In the genomic region with DNA sequence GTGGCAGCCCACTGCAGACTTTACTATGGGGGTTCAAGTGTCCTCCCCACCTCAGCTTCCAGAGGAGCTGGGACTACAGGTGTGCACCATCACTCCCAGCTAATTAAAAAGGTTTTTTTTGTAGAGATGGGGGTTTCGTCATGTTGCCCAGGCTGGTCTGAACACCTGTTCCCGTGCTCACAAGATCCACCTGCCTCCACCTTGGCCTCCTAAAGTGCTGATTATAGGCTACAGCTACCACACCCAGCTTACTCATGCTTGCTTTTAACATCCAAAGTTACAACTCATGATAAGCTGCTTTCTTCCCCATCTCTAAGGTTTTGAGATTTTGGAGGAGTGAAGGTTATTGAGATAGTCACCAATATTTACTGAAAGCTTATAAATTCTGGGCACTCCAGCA, we compare ENCODE assay signal across 11 cellular contexts. TPM values are rescaled to one million over a fixed set of nuclear protein-coding genes. Genes with fewer than 3 reads are reported as not detected.
DNase-seq lines count a peak whose midpoint lies in the region; ATAC-seq and TF ChIP-seq lines count a peak whose summit lies in the region.
"Had no signal": no experiment of that assay in that cellular context is flagged by ENCODE, and none has a peak within 500 bp of the region (broad histone marks: within the 10 kb centered on the region; RNA-seq: fewer than 3 reads in every experiment).

No MANE protein-coding gene starts in this region.

- H3K18ac ChIP-seq in mesenchymal stem cell (ENCODE audit: low read depth in 1 of 2, low read length in 2 of 2): no peak overlapping the region

- no peak overlapping the region for H3K23ac ChIP-seq in mesenchymal stem cell (ENCODE audit: low read length in 2 of 2)

- H3K36me3 ChIP-seq in BLaER1 (peaks cover 67% of the 10 kb centered on the region), DND-41 (ENCODE audit: insufficient read depth, low read length) (peaks cover 64% of the 10 kb centered on the region), mesenchymal stem cell (ENCODE audit: control insufficient read depth in 1 of 2, insufficient read depth in 2 of 2, low read depth in 1 of 2, low read length in 2 of 2) (peaks cover 25 to 39% of the 10 kb centered on the region in 2 experiments), right atrium auricular region (peaks cover 32% of the 10 kb centered on the region), heart right ventricle (peaks cover 0 to 69% (median 11%) of the 10 kb centered on the region in 9 donors)

- peaks cover 77% of the 10 kb centered on the region for H3K79me2 ChIP-seq in DND-41 (ENCODE audit: insufficient read depth, low read length)

- no peak overlapping the region for H2BK12ac ChIP-seq in mesenchymal stem cell (ENCODE audit: low read length in 2 of 2)

- H3K4me1 ChIP-seq in BLaER1: peaks cover 35% of the 10 kb centered on the region
- H3K4me1 ChIP-seq in DND-41 (ENCODE audit: insufficient read depth, low read length): peaks cover 47% of the 10 kb centered on the region
- peaks cover 20% of the 10 kb centered on the region for H3K4me1 ChIP-seq in mesenchymal stem cell (ENCODE audit: control insufficient read depth, insufficient read depth, low read depth, low read length)
- H3K4me1 ChIP-seq in right atrium auricular region: peaks cover 0 to 36% of the 10 kb centered on the region in 2 donors
- H3K4me1 ChIP-seq in heart right ventricle: peaks cover 4 to 44% (median 32%) of the 10 kb centered on the region in 9 donors

- H3K4me2 ChIP-seq in BLaER1: peak overlapping the region; percentile 95
- H3K4me2 ChIP-seq in DND-41 (ENCODE audit: insufficient read depth, low read length): peak overlapping the region; percentile 82; the same call in 1 of the 2 replicates
- H3K4me2 ChIP-seq in mesenchymal stem cell (ENCODE audit: low read length, poor library complexity, severe bottlenecking): no peak overlapping the region

- no peak overlapping the region for H2BK120ac ChIP-seq in mesenchymal stem cell (ENCODE audit: low read depth, low read length)

- peaks cover 16% of the 10 kb centered on the region for H3K79me1 ChIP-seq in mesenchymal stem cell (replicated peaks; ENCODE audit: low read length, poor library complexity, severe bottlenecking)

- H2AFZ ChIP-seq in DND-41 (ENCODE audit: low read depth, low read length) (no peak overlapping the region), mesenchymal stem cell (ENCODE audit: low read depth, low read length) (no peak overlapping the region)

- POLR2A ChIA-PET in activated CD8-positive, alpha-beta T cell treated with anti-CD3 and anti-CD28 coated beads for 36 hours (lab: Charles Lee): interaction anchor here (1.0 to 4.4 kb wide), 5 partner anchors 12 to 69 kb away, joined by 3 to 40 read pairs (median 5); a partner anchor contains a TSS

- ATAC-seq in DND-41 (ENCODE audit: insufficient read depth, low read depth) (no peak), HG02642 (IDR thresholded peaks at IDR 0.05; ENCODE audit: poor library complexity, unreplicated experiment) (no peak), HG02759 (IDR thresholded peaks at IDR 0.05; ENCODE audit: unreplicated experiment) (no peak), heart right ventricle (no peak)
- no peak for ATAC-seq in activated CD8-positive, alpha-beta T cell treated with anti-CD3 and anti-CD28 coated beads for 36 hours
- ATAC-seq: activated CD4-positive, CD25-positive, alpha-beta regulatory T cell treated with anti-CD3 and anti-CD28 coated beads, Interleukin-2, amount 50 U/mL, for 24 hours had no signal

- H3K4me3 ChIP-seq in BLaER1 (0 out of 2 replicates have a peak overlapping the region, but pooled peaks have one; percentile 80), DND-41 (ENCODE audit: low read depth in 1 of 2, low read length in 2 of 2) (no peak overlapping the region), mesenchymal stem cell (ENCODE audit: insufficient read depth in 1 of 2, low read depth in 1 of 2, low read length in 2 of 2) (no peak overlapping the region), right atrium auricular region (no peak overlapping the region), heart right ventricle (no peak overlapping the region)

- no peaks in the 10 kb centered on the region for H3K9me3 ChIP-seq in BLaER1
- H3K9me3 ChIP-seq in DND-41 (ENCODE audit: insufficient read depth, low read length, severe bottlenecking): no peaks in the 10 kb centered on the region
- no peaks in the 10 kb centered on the region for H3K9me3 ChIP-seq in mesenchymal stem cell (ENCODE audit: control insufficient read depth, low read length)
- H3K9me3 ChIP-seq in right atrium auricular region: no peaks in the 10 kb centered on the region
- H3K9me3 ChIP-seq in heart right ventricle: no peaks in the 10 kb centered on the region

- peak overlapping the region; percentile 100 for H3K4me3 Mint-ChIP-seq in activated CD8-positive, alpha-beta T cell treated with anti-CD3 and anti-CD28 coated beads for 36 hours

- H3K27me3 Mint-ChIP-seq in activated CD8-positive, alpha-beta T cell treated with anti-CD3 and anti-CD28 coated beads for 36 hours: no peaks in the 10 kb centered on the region

- no peak overlapping the region for H3K4ac ChIP-seq in mesenchymal stem cell (ENCODE audit: low read depth in 1 of 2, low read length in 2 of 2)

- H4K8ac ChIP-seq in mesenchymal stem cell (ENCODE audit: low read length): no peak overlapping the region

- no peak overlapping the region for H4K91ac ChIP-seq in mesenchymal stem cell (ENCODE audit: low read length)

- H4K20me1 ChIP-seq in BLaER1 (peaks cover 60% of the 10 kb centered on the region), DND-41 (ENCODE audit: insufficient read depth, low read length) (peaks cover 15% of the 10 kb centered on the region)

- peak overlapping the region; percentile 76 for H3K27ac Mint-ChIP-seq in activated CD8-positive, alpha-beta T cell treated with anti-CD3 and anti-CD28 coated beads for 36 hours

- H3K14ac ChIP-seq in mesenchymal stem cell (ENCODE audit: low read length in 2 of 2): no peak overlapping the region

- H3K27ac ChIP-seq in BLaER1 (0 out of 2 replicates have a peak overlapping the region, but pooled peaks have one; percentile 18), DND-41 (ENCODE audit: low read length) (no peak overlapping the region), mesenchymal stem cell (ENCODE audit: low read length, poor library complexity, severe bottlenecking) (no peak overlapping the region), right atrium auricular region (no peak overlapping the region), heart right ventricle (no peak overlapping the region)

- H2BK15ac ChIP-seq in mesenchymal stem cell (ENCODE audit: low read depth, poor library complexity, severe bottlenecking): no peak overlapping the region

- intact Hi-C loops in activated CD8-positive, alpha-beta T cell treated with anti-CD3 and anti-CD28 coated beads for 36 hours (cut with micrococcal nuclease): no loop called here
- intact Hi-C loops in heart right ventricle (cut with DNase I): no loop called here

- H2AK5ac ChIP-seq in mesenchymal stem cell (ENCODE audit: low read length, severe bottlenecking): no peak overlapping the region

- no peak for TF ChIP-seq CTCF in DND-41 (IDR thresholded peaks at IDR 0.05; ENCODE audit: borderline replicate concordance, extremely low read depth, low read length, poor library complexity, severe bottlenecking)
- no peak for TF ChIP-seq CTCF in activated CD8-positive, alpha-beta T cell treated with anti-CD3 and anti-CD28 coated beads for 36 hours (IDR thresholded peaks at IDR 0.05)
- TF ChIP-seq CTCF in right atrium auricular region (IDR thresholded peaks at IDR 0.05): no peak
- no peak for TF ChIP-seq CTCF in heart right ventricle (IDR thresholded peaks at IDR 0.05)

- peaks cover 59% of the 10 kb centered on the region for H3K36me3 Mint-ChIP-seq in activated CD8-positive, alpha-beta T cell treated with anti-CD3 and anti-CD28 coated beads for 36 hours (ENCODE audit: low read depth)

- no peaks in the 10 kb centered on the region for H3K27me3 ChIP-seq in BLaER1
- no peaks in the 10 kb centered on the region for H3K27me3 ChIP-seq in DND-41 (ENCODE audit: insufficient read depth, low read length, poor library complexity)
- H3K27me3 ChIP-seq in mesenchymal stem cell (ENCODE audit: control insufficient read depth in 1 of 2, insufficient read depth in 1 of 2, low read length in 2 of 2): no peaks in the 10 kb centered on the region
- H3K27me3 ChIP-seq in right atrium auricular region: no peaks in the 10 kb centered on the region
- no peaks in the 10 kb centered on the region for H3K27me3 ChIP-seq in heart right ventricle

- CTCF ChIA-PET in activated CD8-positive, alpha-beta T cell treated with anti-CD3 and anti-CD28 coated beads for 36 hours (lab: Charles Lee): interaction anchor here (3.8 kb wide), 1 partner anchor 23 kb away, joined by 43 read pairs; a partner anchor contains a TSS

- peaks cover 51% of the 10 kb centered on the region for H3K4me1 Mint-ChIP-seq in activated CD8-positive, alpha-beta T cell treated with anti-CD3 and anti-CD28 coated beads for 36 hours (ENCODE audit: low read depth)

- no peak overlapping the region for H2BK5ac ChIP-seq in mesenchymal stem cell (ENCODE audit: low read depth, low read length, poor library complexity, severe bottlenecking)

- H3K9me3 Mint-ChIP-seq in activated CD8-positive, alpha-beta T cell treated with anti-CD3 and anti-CD28 coated beads for 36 hours: no peaks in the 10 kb centered on the region

- 76% methylated on average over 2 of the region's 2 CpGs for WGBS in mesenchymal stem cell
- WGBS in heart right ventricle, 2 donors: 95 to 97% methylated on average over 2 of the region's 2 CpGs

- H3K9ac ChIP-seq in BLaER1: peak overlapping the region; percentile 48; the same call in 1 of the 2 replicates
- H3K9ac ChIP-seq in DND-41 (ENCODE audit: low read depth, low read length): no peak overlapping the region
- peak overlapping the region; percentile 2 for H3K9ac ChIP-seq in mesenchymal stem cell (ENCODE audit: low read length)

- no peak for DNase-seq in DND-41
- no peak for DNase-seq in activated CD8-positive, alpha-beta T cell treated with anti-CD3 and anti-CD28 coated beads for 36 hours
- no peak for DNase-seq in mesenchymal stem cell
- no peak for DNase-seq in right atrium auricular region (ENCODE audit: low spot score)
- DNase-seq in heart right ventricle: no peak
- DNase-seq: amniotic stem cell, H7 had no signal

RNA-seq across cellular contexts. Expression of a gene that starts 2.6 kb away (rescaled TPM):
- 100 to 1,000 TPM; 140 to 141 TPM for total RNA-seq in activated CD8-positive, alpha-beta T cell treated with anti-CD3 and anti-CD28 coated beads for 36 hours
- 34.9 TPM for polyA plus RNA-seq in mesenchymal stem cell (2013, experiment 1 of 2)
- polyA plus RNA-seq in mesenchymal stem cell (2013, experiment 2 of 2): 36.1 TPM
- total RNA-seq in right atrium auricular region (10 to 100 TPM; 21.7 to 48.2 TPM), heart right ventricle (10 to 100 TPM; 23.3 to 41.6 (median 35.3) TPM)
- 10 to 100 TPM; 55.5 to 59.7 TPM for polyA plus RNA-seq in heart right ventricle

RNA-seq across cellular contexts. Expression of a gene that starts 3.1 kb away (rescaled TPM):
- 10 to 100 TPM; 56.9 to 61.4 TPM for total RNA-seq in activated CD8-positive, alpha-beta T cell treated with anti-CD3 and anti-CD28 coated beads for 36 hours
- polyA plus RNA-seq in mesenchymal stem cell (2013, experiment 1 of 2): 27.2 TPM
- 26.8 TPM for polyA plus RNA-seq in mesenchymal stem cell (2013, experiment 2 of 2)
- total RNA-seq in right atrium auricular region: 10 to 100 TPM; 31.4 to 40.7 TPM
- total RNA-seq in heart right ventricle: 10 to 100 TPM; 22.6 to 36.1 (median 29.0) TPM
- 10 to 100 TPM; 30.0 to 47.0 TPM for polyA plus RNA-seq in heart right ventricle

RNA-seq across cellular contexts. Expression of a gene that starts 22.1 kb away (rescaled TPM):
- 100 to 1,000 TPM; 463 to 470 TPM for total RNA-seq in activated CD8-positive, alpha-beta T cell treated with anti-CD3 and anti-CD28 coated beads for 36 hours
- 95.0 TPM for polyA plus RNA-seq in mesenchymal stem cell (2013, experiment 1 of 2)
- polyA plus RNA-seq in mesenchymal stem cell (2013, experiment 2 of 2): 94.1 TPM
- 100 to 1,000 TPM in 1 of 2 donors, 10 to 100 TPM in 1; 82.8 to 126 TPM for total RNA-seq in right atrium auricular region
- total RNA-seq in heart right ventricle: 100 to 1,000 TPM; 101 to 144 (median 137) TPM
- polyA plus RNA-seq in heart right ventricle: 100 to 1,000 TPM in 1 of 2 donors, 10 to 100 TPM in 1; 59.9 to 159 TPM

RNA-seq across cellular contexts. Expression of a gene that starts 51.9 kb away (rescaled TPM):
- 10 to 100 TPM; 30.9 to 32.5 TPM for total RNA-seq in activated CD8-positive, alpha-beta T cell treated with anti-CD3 and anti-CD28 coated beads for 36 hours
- 7.7 TPM for polyA plus RNA-seq in mesenchymal stem cell (2013, experiment 1 of 2)
- 8.0 TPM for polyA plus RNA-seq in mesenchymal stem cell (2013, experiment 2 of 2)
- total RNA-seq in right atrium auricular region (1 to 10 TPM; 5.6 to 5.8 TPM), heart right ventricle (1 to 10 TPM; 4.9 to 8.6 (median 6.7) TPM)
- polyA plus RNA-seq in heart right ventricle: 1 to 10 TPM; 3.0 to 4.1 TPM
